Comparison of ENCODE assay signal across 9 cellular contexts in genomic region chr17:50550661-50551432, GRCh38. TPM values are rescaled to one million over a fixed set of nuclear protein-coding genes. Genes with fewer than 3 reads are reported as not detected.
DNase-seq lines count a peak whose midpoint lies in the region; ATAC-seq and TF ChIP-seq lines count a peak whose summit lies in the region.
"Had no signal": no experiment of that assay in that cellular context is flagged by ENCODE, and none has a peak within 500 bp of the region (broad histone marks: within the 10 kb centered on the region; RNA-seq: fewer than 3 reads in every experiment).

No MANE protein-coding gene starts in this region.

- peaks cover 10 to 35% (median 12%) of the 10 kb centered on the region in 3 donors for H3K4me1 ChIP-seq in esophagus squamous epithelium

- no peak overlapping the region for H3K4me3 ChIP-seq in HL-60 (replicated peaks; ENCODE audit: insufficient read depth, low read length)
- no peak overlapping the region for H3K4me3 ChIP-seq in esophagus squamous epithelium
- no peak overlapping the region for H3K4me3 ChIP-seq in neural cell (ENCODE audit: low read length)

- H3K27me3 Mint-ChIP-seq in CD14-positive monocyte (ENCODE audit: low read depth in 3 of 3) = peaks cover under 1 to 4% (median under 1%) of the 10 kb centered on the region in 3 donors

- H3K27ac ChIP-seq in HL-60 (replicated peaks) (no peak overlapping the region), esophagus squamous epithelium (peak overlapping the region in 2 of 4 donors; percentile 32 to 55), neural cell (ENCODE audit: low read length) (no peak overlapping the region)

- no peak overlapping the region for H3K4me3 Mint-ChIP-seq in CD14-positive monocyte

- H3K36me3 Mint-ChIP-seq in CD14-positive monocyte = peaks cover 8 to 13% of the 10 kb centered on the region in 2 donors

- no peak overlapping the region for H2AFZ ChIP-seq in neural cell (ENCODE audit: low read depth, low read length)

- intact Hi-C loops in CD14-positive monocyte (cut with micrococcal nuclease) = loop anchor here in 1 of 2 donors (5.0 kb wide), 1 partner anchor 131 kb away; no protein-coding TSS in a partner anchor
- intact Hi-C loops in esophagus squamous epithelium (cut with DNase I) = loop anchor here (2.0 kb wide), 1 partner anchor 78 kb away; no protein-coding TSS in a partner anchor

- H3K9me3 ChIP-seq in esophagus squamous epithelium (no peaks in the 10 kb centered on the region), neural cell (ENCODE audit: low read length) (no peaks in the 10 kb centered on the region)

- no peak overlapping the region for H3K4me2 ChIP-seq in neural cell (ENCODE audit: low read length)

- peaks cover 0 to 47% (median 0%) of the 10 kb centered on the region in 3 donors for H3K36me3 ChIP-seq in esophagus squamous epithelium
- no peaks in the 10 kb centered on the region for H3K36me3 ChIP-seq in neural cell (ENCODE audit: insufficient read depth, low read length)

- H3K9ac ChIP-seq in neural cell (ENCODE audit: low read length) = peak overlapping the region; percentile 7

- no peak for TF ChIP-seq EP300 in neural cell (conservative IDR thresholded peaks at IDR 0.05; ENCODE audit: poor library complexity, severe bottlenecking)

- DNase-seq in CD14-positive monocyte (ENCODE audit: low spot score) = no peak
- peak in 1 of 2 experiments; percentile 38 for DNase-seq in HL-60 (ENCODE audit: low read depth in 1 of 2, low spot score in 1 of 2)
- DNase-seq in RPMI8226 = peak; percentile 70
- no peak for DNase-seq in esophagus squamous epithelium (lab: John Stamatoyannopoulos, UW)
- no peak for DNase-seq in SKM-1 treated with dmso at 0.1 percent for 144 hours (lab: John Stamatoyannopoulos, UW; ENCODE audit: unreplicated experiment)

- H3K27me3 ChIP-seq in HL-60 (ENCODE audit: insufficient read depth, poor library complexity, severe bottlenecking) (no peaks in the 10 kb centered on the region), esophagus squamous epithelium (peaks cover 0 to 6% (median 0%) of the 10 kb centered on the region in 4 donors), neural cell (ENCODE audit: insufficient read depth, low read depth, low read length) (no peaks in the 10 kb centered on the region)

- H3K4me1 Mint-ChIP-seq in CD14-positive monocyte = peaks cover 11% of the 10 kb centered on the region

- no peaks in the 10 kb centered on the region for H4K20me1 ChIP-seq in neural cell (ENCODE audit: insufficient read depth)

- no peaks in the 10 kb centered on the region for H3F3A ChIP-seq in neural cell (ENCODE audit: insufficient read depth, low read length, poor library complexity, severe bottlenecking)

- ATAC-seq in HG02798 (IDR thresholded peaks at IDR 0.05; ENCODE audit: poor library complexity, unreplicated experiment) = no peak
- no peak for ATAC-seq in HG03095 (IDR thresholded peaks at IDR 0.05; ENCODE audit: unreplicated experiment)

- H3K9me3 Mint-ChIP-seq in CD14-positive monocyte = no peaks in the 10 kb centered on the region

- no peak overlapping the region for H3K27ac Mint-ChIP-seq in CD14-positive monocyte

- TF ChIP-seq POLR2A in esophagus squamous epithelium (IDR thresholded peaks at IDR 0.05) = no peak

- WGBS in esophagus squamous epithelium, 2 donors = 90 to 94% methylated on average over 2 to 10 of the region's 32 CpGs

- no peaks in the 10 kb centered on the region for H3K79me2 ChIP-seq in neural cell (replicated peaks; ENCODE audit: insufficient read depth, low read length)

- TF ChIP-seq CTCF in CD14-positive monocyte (IDR thresholded peaks at IDR 0.05) (peak; percentile 75), HL-60 (IDR thresholded peaks at IDR 0.05; ENCODE audit: insufficient read depth, low read length) (peak; percentile 46), esophagus squamous epithelium (IDR thresholded peaks at IDR 0.05) (peak in 5 of 6 experiments; percentile 52 to 71 (median 58)), neural cell (IDR thresholded peaks at IDR 0.05; ENCODE audit: poor library complexity, severe bottlenecking) (peak; percentile 86)

- no peaks in the 10 kb centered on the region for H3K9me2 ChIP-seq in neural cell (ENCODE audit: insufficient read depth, low read length)

- TF ChIP-seq RAD21 in neural cell (conservative IDR thresholded peaks at IDR 0.05) = peak; percentile 89

TF ChIP-seq in neural cell, 6 proteins besides CTCF, POLR2A, EP300 and RAD21:
- TF ChIP-seq REST (IDR thresholded peaks at IDR 0.05; ENCODE audit: borderline replicate concordance) = no peak
- no peak for TF ChIP-seq EZH2 (IDR thresholded peaks at IDR 0.05; ENCODE audit: borderline replicate concordance, insufficient read depth, low read length, poor library complexity, severe bottlenecking)
- peak; percentile 16 for TF ChIP-seq MXI1 (conservative IDR thresholded peaks at IDR 0.05; ENCODE audit: poor library complexity, severe bottlenecking)
- peak; percentile 92 for TF ChIP-seq SMC3 (conservative IDR thresholded peaks at IDR 0.05; ENCODE audit: poor library complexity)

RNA-seq across cellular contexts. Expression of gene SPATA20, which starts 3.9 kb away (rescaled TPM):
- polyA plus RNA-seq in CD14-positive monocyte (10 to 100 TPM in 1 of 2 donors, 1 to 10 TPM in 1; 9.3 to 12.2 TPM), neural cell (48.1 and 53.5 TPM in 2 replicates)
- 10 to 100 TPM; 34.1 to 67.3 (median 38.1) TPM for total RNA-seq in esophagus squamous epithelium
- polyA minus RNA-seq in neural cell = 21.6 and 24.1 TPM in 2 replicates

RNA-seq across cellular contexts. Expression of gene CACNA1G, which starts 9.7 kb away (rescaled TPM):
- not detected for polyA plus RNA-seq in CD14-positive monocyte
- under 1 TPM in 3 of 4 donors, not detected in 1; 0.11 to 0.38 (median 0.13) TPM for total RNA-seq in esophagus squamous epithelium
- 10.9 and 11.0 TPM in 2 replicates for polyA plus RNA-seq in neural cell
- polyA minus RNA-seq in neural cell = 24.1 and 28.0 TPM in 2 replicates

RNA-seq across cellular contexts. Expression of gene EPN3, which starts 18.3 kb away (rescaled TPM):
- polyA plus RNA-seq in CD14-positive monocyte (not detected), neural cell (not detected in 2 replicates)
- total RNA-seq in esophagus squamous epithelium = 100 to 1,000 TPM in 1 of 4 donors, 10 to 100 TPM in 3; 24.5 to 111 (median 51.8) TPM
- 0.81 and 0.97 TPM in 2 replicates for polyA minus RNA-seq in neural cell
- total RNA-seq: mononuclear cell had no signal

RNA-seq across cellular contexts. Expression of gene MYCBPAP, which starts 42.6 kb away (rescaled TPM):
- polyA plus RNA-seq in CD14-positive monocyte = not detected
- total RNA-seq in esophagus squamous epithelium = under 1 TPM in 1 of 4 donors, not detected in 3; 0.38 TPM
- polyA plus RNA-seq in neural cell = 0.34 and 0.35 TPM in 2 replicates
- not detected in 2 replicates for polyA minus RNA-seq in neural cell

Comparison
In these comparisons a context has a peak if more than half of its experiments do, and no peak if none do; other contexts are left out.
1. RNA of gene CACNA1G, which starts 9.7 kb away (polyA plus RNA-seq): 10.9 to 11.0 TPM in neural cell; not detected in CD14-positive monocyte; every median in the first group is over 10 times any median in the second.
2. Peak in every context shown above with its lines, with median percentiles within 50 percentile points of each other: CTCF ChIP-seq.